In the genomic region with DNA sequence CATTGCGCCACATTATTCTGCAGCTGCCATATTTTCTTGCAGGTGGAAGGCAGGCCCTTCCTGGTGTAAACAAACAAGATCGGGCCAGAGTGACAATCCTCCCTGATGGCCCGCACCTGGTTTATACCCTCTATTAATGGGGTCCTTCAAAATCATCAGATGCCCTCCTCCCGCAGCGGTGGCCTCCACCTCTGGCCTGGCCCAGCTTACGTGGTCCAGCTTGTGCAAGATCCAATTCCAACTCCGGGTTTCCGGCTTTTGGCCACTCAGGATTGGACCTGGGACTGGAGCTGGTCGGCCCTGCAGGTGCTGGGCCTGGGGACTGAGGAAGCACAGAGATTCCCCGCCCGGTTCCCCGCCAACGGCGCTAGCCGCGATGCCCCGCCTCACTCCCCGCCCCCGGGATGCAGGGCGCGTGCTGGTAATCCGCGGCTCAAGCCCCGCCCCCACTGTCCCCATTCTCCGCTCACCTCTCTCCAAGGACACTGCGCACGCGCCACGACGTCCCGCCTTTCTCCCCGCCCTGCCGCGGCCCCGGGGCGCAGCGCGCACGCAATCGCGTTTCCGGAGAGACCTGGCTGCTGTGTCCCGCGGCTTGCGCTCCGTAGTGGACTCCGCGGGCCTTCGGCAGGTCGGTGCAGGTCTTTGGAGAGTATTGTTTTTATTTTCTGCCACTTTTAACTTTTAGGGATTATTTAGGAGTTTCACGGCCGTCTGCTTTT, we compare ENCODE assay signal across 8 cellular contexts. TPM values are rescaled to one million over a fixed set of nuclear protein-coding genes. Genes with fewer than 3 reads are reported as not detected.
A peak's percentile ranks its signal among the peaks of the same experiment; 100 is the strongest.
DNase-seq lines count a peak whose midpoint lies in the region; TF ChIP-seq lines count a peak whose summit lies in the region.

A gene (plus strand): TSS at position 555 of the 722 bp plus-strand sequence. CDS start 1,441 bp downstream, outside the sequence.

- H3K4me3 Mint-ChIP-seq in neural crest cell: peak within 1 kb of the TSS; percentile 99

- H3K4me3 ChIP-seq in HAP-1 (peak within 1 kb of the TSS; percentile 87), MM.1S (ENCODE audit: low read length) (peak within 1 kb of the TSS; percentile 89), fibroblast of villous mesenchyme (ENCODE audit: low read depth, low read length) (peak within 1 kb of the TSS; percentile 68)

- H3K4me2 ChIP-seq in MM.1S (ENCODE audit: low read depth, low read length): peak within 1 kb of the TSS; percentile 91

- peak within 1 kb of the TSS; percentile 45; the same call in 1 of the 2 replicates for H3K27ac ChIP-seq in MM.1S (ENCODE audit: low read length)

- H3K36me3 ChIP-seq in ES-I3 (ENCODE audit: insufficient read depth, low read length) (peaks cover 12% of the 10 kb centered on the region), HAP-1 (replicated peaks) (peaks cover 23% of the 10 kb centered on the region; the same call in 1 of the 2 replicates), MM.1S (replicated peaks; ENCODE audit: insufficient read depth, low read length) (0 out of 2 replicates have a peak, but pooled peaks cover 3% of the 10 kb centered on the region)

- H3K27ac Mint-ChIP-seq in neural crest cell (ENCODE audit: unreplicated experiment): peak within 1 kb of the TSS; percentile 98

- H3F3A ChIP-seq in MM.1S (ENCODE audit: insufficient read depth, low read length): no peaks in the 10 kb centered on the region

- TF ChIP-seq CTCF in MM.1S (IDR thresholded peaks at IDR 0.05; ENCODE audit: low read length) (no peak), fibroblast of villous mesenchyme (IDR thresholded peaks at IDR 0.05; ENCODE audit: insufficient read depth, low read depth, low read length) (no peak), neural crest cell (conservative IDR thresholded peaks at IDR 0.05) (no peak)

- H3K9me3 ChIP-seq in ES-I3 (ENCODE audit: control insufficient read depth, insufficient read depth, low read length) (no peaks in the 10 kb centered on the region), HAP-1 (no peaks in the 10 kb centered on the region), MM.1S (replicated peaks; ENCODE audit: insufficient read depth, low read length) (no peaks in the 10 kb centered on the region)

- H3K9ac ChIP-seq in ES-I3 (ENCODE audit: low read depth, low read length) (peak within 1 kb of the TSS; percentile 99), MM.1S (ENCODE audit: low read length) (peak within 1 kb of the TSS; percentile 86)

- H3K4me1 ChIP-seq in ES-I3 (ENCODE audit: insufficient read depth, low read length) (peaks cover 21% of the 10 kb centered on the region), HAP-1 (peaks cover 9% of the 10 kb centered on the region; the same call in 1 of the 2 replicates), MM.1S (ENCODE audit: low read length) (peaks cover 11% of the 10 kb centered on the region)

- peaks cover 35% of the 10 kb centered on the region for H3K79me2 ChIP-seq in MM.1S (ENCODE audit: low read length)

- no peaks in the 10 kb centered on the region for H3K9me3 Mint-ChIP-seq in neural crest cell

- no peaks in the 10 kb centered on the region for H3K9me2 ChIP-seq in MM.1S (replicated peaks; ENCODE audit: insufficient read depth, low read length)

- H3K27me3 Mint-ChIP-seq in neural crest cell (ENCODE audit: low read depth): no peaks in the 10 kb centered on the region

- no peaks in the 10 kb centered on the region for H3K27me3 ChIP-seq in HAP-1 (ENCODE audit: low read depth)
- H3K27me3 ChIP-seq in MM.1S (replicated peaks; ENCODE audit: insufficient read depth, low read length): no peaks in the 10 kb centered on the region

- in situ Hi-C loops in HAP-1 (cut with MboI; ENCODE audit: low sequenced_read_pairs): no loop called here

- H2AFZ ChIP-seq in MM.1S (ENCODE audit: low read length): peak within 1 kb of the TSS; percentile 88

- DNase-seq in HAP-1 (ENCODE audit: low spot score in 2 of 2): peak; percentile 93 to 100
- DNase-seq in MM.1S: peak; percentile 96
- DNase-seq in SIG-M5 (lab: John Stamatoyannopoulos, UW): peak; percentile 71
- peak; percentile 100 for DNase-seq in activated gamma-delta T cell treated with Interleukin-2 at 50 U/mL for 16 hours
- DNase-seq in fibroblast of villous mesenchyme (ENCODE audit: low read depth): peak; percentile 97
- peak; percentile 100 for DNase-seq in neural crest cell (ENCODE audit: low read depth, low spot score)
- peak; percentile 91 for DNase-seq in stromal cell of bone marrow (ENCODE audit: low read depth)

- peaks cover 10% of the 10 kb centered on the region for H3K36me3 Mint-ChIP-seq in neural crest cell (ENCODE audit: low read depth)

- H4K20me1 ChIP-seq in MM.1S (ENCODE audit: insufficient read depth, low read length): no peaks in the 10 kb centered on the region

- H3K4me1 Mint-ChIP-seq in neural crest cell: peaks cover 32% of the 10 kb centered on the region

RNA-seq across cellular contexts. Expression of the gene that starts here (rescaled TPM):
- total RNA-seq in fibroblast of villous mesenchyme (62.8 and 79.0 TPM in 2 replicates), neural crest cell (80.8 and 81.5 TPM in 2 replicates)

Comparison
In these comparisons a context has a peak if more than half of its experiments do, and no peak if none do; other contexts are left out.
1. Peak in every context shown above with its lines: DNase-seq, H3K4me3 ChIP-seq and H3K27ac ChIP-seq.